11 cellular contexts compared by ENCODE assay signal in the genomic region with DNA sequence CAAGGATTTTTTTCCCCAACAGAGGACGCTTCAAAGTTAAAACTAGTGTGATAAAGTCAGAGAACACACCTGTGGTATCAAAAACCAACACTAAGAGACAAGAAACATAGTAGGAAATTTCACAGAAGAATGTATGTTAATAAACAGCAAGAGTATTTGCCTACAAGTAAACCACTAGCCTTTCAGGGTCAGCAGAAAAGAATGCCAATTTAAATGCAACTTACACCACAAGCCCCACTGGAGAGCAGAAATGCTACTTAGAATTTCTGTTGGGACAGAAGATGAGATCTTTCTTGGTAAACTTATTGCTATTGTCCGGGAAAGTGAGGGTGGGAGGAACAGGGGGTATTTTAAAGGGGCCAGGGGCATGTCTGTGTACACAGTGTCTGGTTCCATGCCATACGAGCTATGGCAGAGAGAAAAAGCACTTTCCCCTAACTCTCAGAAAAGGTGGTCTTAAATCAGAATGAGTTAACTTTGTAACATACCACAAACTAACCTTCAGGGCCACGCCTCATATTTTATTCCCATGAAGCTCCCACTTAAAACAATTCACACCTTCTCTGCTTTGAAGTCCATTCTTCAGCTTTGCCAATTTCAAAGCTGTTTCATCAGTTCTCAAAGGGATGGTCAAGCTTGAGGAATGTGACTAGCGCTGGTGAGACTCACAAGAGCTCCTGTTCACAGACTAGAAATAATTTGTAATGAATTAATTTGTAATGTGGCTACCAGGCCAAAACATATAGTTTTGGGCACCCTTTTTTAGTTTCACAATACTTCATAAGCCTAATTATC.
DNase-seq lines count a peak whose midpoint lies in the region; ATAC-seq and TF ChIP-seq lines count a peak whose summit lies in the region.
"Had no signal": no experiment of that assay in that cellular context is flagged by ENCODE, and none has a peak within 500 bp of the region (broad histone marks: within the 10 kb centered on the region; RNA-seq: fewer than 3 reads in every experiment).

No MANE protein-coding gene starts in this region.

- no peaks in the 10 kb centered on the region for H3K9me3 Mint-ChIP-seq in H9

- H3K79me2 ChIP-seq in H9 (ENCODE audit: insufficient read depth, low read length) = peaks cover 29% of the 10 kb centered on the region

- H3K4me2 ChIP-seq in H9 (ENCODE audit: insufficient read depth, insufficient read length, low read length) = no peak overlapping the region

- H3K27me3 ChIP-seq in H9 (ENCODE audit: insufficient read depth, low read length) = no peaks in the 10 kb centered on the region

- H2AFZ ChIP-seq in H9 (ENCODE audit: low read length) = no peak overlapping the region

- TF ChIP-seq CTCF in H9 (conservative IDR thresholded peaks at IDR 0.05) = no peak

- no peak for ATAC-seq in T-helper 17 cell

- DNase-seq in H9 (no peak), T-helper 17 cell (no peak), fibroblast of peridontal ligament (ENCODE audit: extremely low read depth) (peak; percentile 81), NCI-H1092 treated with DMSO at 0.1 percent for 48 hours (lab: John Stamatoyannopoulos, UW) (no peak), DMS 273 treated with DMSO at 0.1 percent for 48 hours (lab: John Stamatoyannopoulos, UW) (no peak), midbrain (lab: John Stamatoyannopoulos, UW) (no peak), NOMO-1 treated with dmso at 0.1 percent for 144 hours (lab: John Stamatoyannopoulos, UW; ENCODE audit: unreplicated experiment) (no peak)
- DNase-seq: activated gamma-delta T cell, NCI-H1105, retina had no signal

- H3K23ac ChIP-seq in H9 (ENCODE audit: insufficient read length, low read depth, low read length) = no peak overlapping the region

- H4K5ac ChIP-seq in H9 (ENCODE audit: insufficient read length, low read depth, low read length) = no peak overlapping the region

- H3K4me3 Mint-ChIP-seq in H9 (no peak overlapping the region), T-helper 17 cell (no peak overlapping the region)

- H4K20me1 ChIP-seq in H9 (ENCODE audit: control insufficient read depth, insufficient read depth, insufficient read length) = no peaks in the 10 kb centered on the region

- no peak overlapping the region for H3K27ac ChIP-seq in H9 (ENCODE audit: insufficient read length, low read depth, low read length)
- H3K27ac ChIP-seq in skin epidermis = peak overlapping the region in 19 of 21 experiments; percentile 25 to 85 (median 68)

- H3K9me3 ChIP-seq in H9 (ENCODE audit: control insufficient read depth, low read depth, low read length) (no peaks in the 10 kb centered on the region), T-helper 17 cell (ENCODE audit: control insufficient read depth, low read length, poor library complexity, severe bottlenecking) (no peaks in the 10 kb centered on the region)

- peaks cover 21% of the 10 kb centered on the region for H3K79me1 ChIP-seq in H9 (ENCODE audit: insufficient read depth, low read depth, low read length, poor library complexity, severe bottlenecking)

- no peak overlapping the region for H3K9ac ChIP-seq in H9 (ENCODE audit: extremely low read depth, insufficient read length, low read length)

- H3K4me1 ChIP-seq in H9 (ENCODE audit: insufficient read depth, low read length) = peaks cover 10% of the 10 kb centered on the region; the same call in 1 of the 2 replicates

- WGBS in H9 (ENCODE audit: extremely low coverage, insufficient read length, low lambda C conversion rate) = no CpG with 5 or more reads among the region's 5 CpGs

- no peak overlapping the region for H4K8ac ChIP-seq in H9 (replicated peaks; ENCODE audit: insufficient read length, low read depth, low read length)

- H3K27ac Mint-ChIP-seq in H9 = peak overlapping the region in 2 of 3 experiments; percentile 56 to 64; a peak in 3 of 7 replicates
- H3K27ac Mint-ChIP-seq in T-helper 17 cell = peak overlapping the region; percentile 98

- no peak overlapping the region for H2BK20ac ChIP-seq in H9 (ENCODE audit: low read depth, low read length, poor library complexity, severe bottlenecking)

- H3K4ac ChIP-seq in H9 (ENCODE audit: low read depth, low read length) = no peak overlapping the region

- H3T11ph ChIP-seq in H9 (ENCODE audit: low read length) = no peak overlapping the region

- H3K56ac ChIP-seq in H9 (ENCODE audit: insufficient read length, low read depth, low read length) = no peak overlapping the region

- H2BK12ac ChIP-seq in H9 (ENCODE audit: insufficient read length, low read depth, low read length) = no peak overlapping the region

- peaks cover 50 to 61% of the 10 kb centered on the region in 2 experiments for H3K4me1 Mint-ChIP-seq in H9
- H3K4me1 Mint-ChIP-seq in T-helper 17 cell = peaks cover 72% of the 10 kb centered on the region

- H2BK5ac ChIP-seq in H9 (ENCODE audit: insufficient read length, low read length) = no peak overlapping the region

- no peak overlapping the region for H3K14ac ChIP-seq in H9 (ENCODE audit: insufficient read depth, low read length)

- H2AK5ac ChIP-seq in H9 (ENCODE audit: insufficient read length, low read length) = no peak overlapping the region

- peaks cover 8 to 24% (median 10%) of the 10 kb centered on the region in 3 experiments; a peak in 5 of 7 replicates for H3K36me3 Mint-ChIP-seq in H9 (ENCODE audit: insufficient read depth in 1 of 3, low read depth in 3 of 3)
- peaks cover 2% of the 10 kb centered on the region for H3K36me3 Mint-ChIP-seq in T-helper 17 cell (ENCODE audit: low read depth)

- H4K91ac ChIP-seq in H9 (ENCODE audit: insufficient read length, low read depth, low read length) = no peak overlapping the region

- H3K23me2 ChIP-seq in H9 (ENCODE audit: insufficient read length, low read depth, low read length, poor library complexity, severe bottlenecking) = no peaks in the 10 kb centered on the region

- H3K18ac ChIP-seq in H9 (ENCODE audit: insufficient read length, low read depth, low read length) = no peak overlapping the region

- H2BK15ac ChIP-seq in H9 (ENCODE audit: low read depth, low read length) = no peak overlapping the region

- no peaks in the 10 kb centered on the region for H3K27me3 Mint-ChIP-seq in H9 (ENCODE audit: low read depth)
- no peaks in the 10 kb centered on the region for H3K27me3 Mint-ChIP-seq in T-helper 17 cell

- H3K4me3 ChIP-seq in skin epidermis = no peak overlapping the region

- no peak overlapping the region for H2BK120ac ChIP-seq in H9 (ENCODE audit: low read depth, low read length, poor library complexity, severe bottlenecking)
